29 cellular contexts compared by ENCODE assay signal in the genomic region with DNA sequence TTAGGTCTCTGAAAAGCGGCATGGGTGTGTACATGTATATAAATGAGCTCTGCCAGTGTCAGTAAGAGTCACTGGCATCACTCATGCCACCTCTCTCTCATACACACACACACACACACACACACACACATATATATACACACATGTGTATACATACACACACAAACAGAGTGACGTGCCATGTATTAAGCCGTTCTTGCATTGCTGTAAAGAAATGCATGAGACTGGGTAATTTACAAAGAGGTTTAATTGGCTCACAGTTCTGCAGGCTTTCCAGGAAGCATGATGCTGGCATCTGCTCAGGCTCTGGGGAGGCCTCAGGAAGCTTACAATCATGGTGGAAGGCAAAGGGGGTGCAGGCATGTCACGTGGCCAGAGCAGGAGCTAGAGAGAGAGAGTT.
"Had no signal": no experiment of that assay in that cellular context is flagged by ENCODE, and none has a peak within 500 bp of the region (broad histone marks: within the 10 kb centered on the region; RNA-seq: fewer than 3 reads in every experiment).

No MANE protein-coding gene starts in this region.

- DNase-seq: activated CD4-positive, alpha-beta T cell treated with anti-CD3 and anti-CD28 coated beads for 1 hour; activated CD4-positive, alpha-beta T cell treated with anti-CD3 and anti-CD28 coated beads for 4 hours; activated CD4-positive, alpha-beta T cell treated with anti-CD3 and anti-CD28 coated beads, Interleukin-2, amount 50 U/mL, for 1 hour; activated CD4-positive, alpha-beta T cell treated with anti-CD3 and anti-CD28 coated beads, Interleukin-2, amount 50 U/mL, for 48 hours; activated CD8-positive, alpha-beta memory T cell treated with anti-CD3 and anti-CD28 coated beads for 24 hours; activated CD8-positive, alpha-beta T cell treated with anti-CD3 and anti-CD28 coated beads for 36 hours; activated effector memory CD4-positive, alpha-beta T cell treated with Interleukin-2 at 50 U/mL for 16 hours; activated gamma-delta T cell treated with Interleukin-2 at 50 U/mL for 16 hours; activated naive CD4-positive, alpha-beta T cell treated with Interleukin-2 at 50 U/mL for 16 hours; activated naive CD8-positive, alpha-beta T cell treated with anti-CD3 and anti-CD28 coated beads, Interleukin-2, amount 10 ng/mL, durations not matched to agents 7 days and 5 days; activated T-cell treated with anti-CD3 and anti-CD28 coated beads, Interleukin-2, amount 50 U/mL, for 4 hours; central memory CD4-positive, alpha-beta T cell; cerebellar nuclear complex; colonic mucosa; effector CD8-positive, alpha-beta T cell; esophagus squamous epithelium; foreskin melanocyte; glutamatergic neuron; T-helper 1 cell; T-helper 17 cell had no signal

- H3K4me3 ChIP-seq: ascending aorta, breast epithelium, cardiac muscle cell, colonic mucosa, esophagus squamous epithelium had no signal

- H3K27me3 ChIP-seq: ascending aorta, breast epithelium, cardiac muscle cell, colonic mucosa, esophagus squamous epithelium had no signal

- H3K9me3 ChIP-seq: ascending aorta, breast epithelium, colonic mucosa had no signal

- H3K36me3 ChIP-seq: cardiac muscle cell, colonic mucosa had no signal

- H3K4me1 ChIP-seq: colonic mucosa had no signal

- H3K4me3 Mint-ChIP-seq: activated CD8-positive, alpha-beta T cell treated with anti-CD3 and anti-CD28 coated beads for 36 hours; activated naive CD8-positive, alpha-beta T cell treated with anti-CD3 and anti-CD28 coated beads, Interleukin-2, amount 10 ng/mL, durations not matched to agents 7 days and 5 days; activated T-cell treated with anti-CD3 and anti-CD28 coated beads, Interleukin-2, amount 50 U/mL, for 4 hours; activated T-helper 17 cell treated with anti-CD3 and anti-CD28 coated beads, Interleukin-2, amount 50 U/mL, for 72 hours; brain; T-helper 17 cell had no signal

- ATAC-seq: activated CD8-positive, alpha-beta T cell treated with anti-CD3 and anti-CD28 coated beads for 36 hours; activated naive CD4-positive, alpha-beta T cell treated with anti-CD3 and anti-CD28 coated beads, Interleukin-2, amount 50 U/mL, for 72 hours; activated T-cell treated with anti-CD3 and anti-CD28 coated beads, Interleukin-2, amount 50 U/mL, for 4 hours; activated T-helper 17 cell treated with anti-CD3 and anti-CD28 coated beads, Interleukin-2, amount 50 U/mL, for 72 hours; T-helper 17 cell had no signal

- H3K27ac Mint-ChIP-seq: activated CD8-positive, alpha-beta T cell treated with anti-CD3 and anti-CD28 coated beads for 36 hours; activated naive CD4-positive, alpha-beta T cell treated with anti-CD3 and anti-CD28 coated beads, Interleukin-2, amount 50 U/mL, for 72 hours; activated naive CD8-positive, alpha-beta T cell treated with anti-CD3 and anti-CD28 coated beads, Interleukin-2, amount 10 ng/mL, durations not matched to agents 7 days and 5 days; activated T-helper 17 cell treated with anti-CD3 and anti-CD28 coated beads, Interleukin-2, amount 50 U/mL, for 72 hours; brain; T-helper 17 cell had no signal

- H3K9me3 Mint-ChIP-seq: activated T-helper 17 cell treated with anti-CD3 and anti-CD28 coated beads, Interleukin-2, amount 50 U/mL, for 72 hours had no signal

- FAIRE-seq: endometrium, endothelial cell of umbilical vein had no signal

- H3K27ac ChIP-seq: ascending aorta, breast epithelium, cardiac muscle cell, colonic mucosa, epithelial cell of prostate had no signal

- H3K27me3 Mint-ChIP-seq: activated CD8-positive, alpha-beta T cell treated with anti-CD3 and anti-CD28 coated beads for 36 hours; activated naive CD8-positive, alpha-beta T cell treated with anti-CD3 and anti-CD28 coated beads, Interleukin-2, amount 10 ng/mL, durations not matched to agents 7 days and 5 days; activated T-helper 17 cell treated with anti-CD3 and anti-CD28 coated beads, Interleukin-2, amount 50 U/mL, for 72 hours; T-helper 17 cell had no signal
